ENCODE assay signal across 29 cellular contexts in genomic region chr5:15885156-15885555, GRCh38.
DNase-seq lines count a peak whose midpoint lies in the region; ATAC-seq and TF ChIP-seq lines count a peak whose summit lies in the region.
"Had no signal": no experiment of that assay in that cellular context is flagged by ENCODE, and none has a peak within 500 bp of the region (broad histone marks: within the 10 kb centered on the region; RNA-seq: fewer than 3 reads in every experiment).

No MANE protein-coding gene starts in this region.

- H3K4me3 ChIP-seq in mammary epithelial cell (replicated peaks in 1 of 3; ENCODE audit: insufficient read depth in 1 of 3, low read depth in 2 of 3, low read length in 3 of 3) = no peak overlapping the region
- H3K4me3 ChIP-seq in astrocyte of the spinal cord (ENCODE audit: low read depth, low read length) = no peak overlapping the region
- H3K4me3 ChIP-seq in fibroblast of pulmonary artery (replicated peaks; ENCODE audit: low read depth, low read length) = no peak overlapping the region
- H3K4me3 ChIP-seq: left ventricle myocardium inferior, skin epidermis, thoracic aorta, uterus had no signal

- BruUV-seq in mammary epithelial cell (replicated peaks; lab: Mats Ljungman, UMichigan) (no TSS peak), MCF 10A (replicated peaks; lab: Mats Ljungman, UMichigan) (no TSS peak)

- H3K4me3 Mint-ChIP-seq in MCF 10A (ENCODE audit: unreplicated experiment) = no peak overlapping the region
- H3K4me3 Mint-ChIP-seq: activated naive CD4-positive, alpha-beta T cell treated with anti-CD3 and anti-CD28 coated beads, Interleukin-2, amount 10 ng/mL, durations not matched to agents 7 days and 5 days; CD4-positive, alpha-beta memory T cell; naive B cell; stimulated activated naive CD8-positive, alpha-beta T cell treated with anti-CD3 and anti-CD28 coated beads, Interleukin-15, Interleukin-2, amounts not matched to agents 100 ng/mL and 50 ng/mL, for 24 hours had no signal

- dilution Hi-C loops in mammary epithelial cell (cut with HindIII; ENCODE audit: low sequenced_read_pairs) = no loop called here

- no peak overlapping the region for H3K27ac Mint-ChIP-seq in MCF 10A (ENCODE audit: low read depth, unreplicated experiment)
- H3K27ac Mint-ChIP-seq: activated naive CD4-positive, alpha-beta T cell treated with anti-CD3 and anti-CD28 coated beads, Interleukin-2, amount 10 ng/mL, durations not matched to agents 7 days and 5 days; CD4-positive, alpha-beta memory T cell; naive B cell; stimulated activated naive CD8-positive, alpha-beta T cell treated with anti-CD3 and anti-CD28 coated beads, Interleukin-15, Interleukin-2, amounts not matched to agents 100 ng/mL and 50 ng/mL, for 24 hours had no signal

- H3K4me2 ChIP-seq in mammary epithelial cell (ENCODE audit: insufficient read depth, low read depth, low read length) = no peak overlapping the region

- no peaks in the 10 kb centered on the region for H3K27me3 Mint-ChIP-seq in MCF 10A (ENCODE audit: insufficient read depth, unreplicated experiment)
- H3K27me3 Mint-ChIP-seq: activated naive CD4-positive, alpha-beta T cell treated with anti-CD3 and anti-CD28 coated beads, Interleukin-2, amount 10 ng/mL, durations not matched to agents 7 days and 5 days; CD4-positive, alpha-beta memory T cell; naive B cell; stimulated activated naive CD8-positive, alpha-beta T cell treated with anti-CD3 and anti-CD28 coated beads, Interleukin-15, Interleukin-2, amounts not matched to agents 100 ng/mL and 50 ng/mL, for 24 hours had no signal

- H2AFZ ChIP-seq in mammary epithelial cell (ENCODE audit: low read depth, low read length) = no peak overlapping the region

- CTCF ChIA-PET in mammary epithelial cell (lab: Charles Lee; ENCODE audit: low non-redundant PET) (no interaction called here), MCF 10A (lab: Yijun Ruan, JAX) (no interaction called here)

- intact Hi-C loops in mammary epithelial cell (cut with micrococcal nuclease) = no loop called here
- intact Hi-C loops in MCF 10A (cut with micrococcal nuclease) = no loop called here

- H3K36me3 Mint-ChIP-seq in MCF 10A (ENCODE audit: insufficient read depth, unreplicated experiment) = no peaks in the 10 kb centered on the region
- H3K36me3 Mint-ChIP-seq: activated naive CD4-positive, alpha-beta T cell treated with anti-CD3 and anti-CD28 coated beads, Interleukin-2, amount 10 ng/mL, durations not matched to agents 7 days and 5 days; CD4-positive, alpha-beta memory T cell; naive B cell had no signal

- no peak overlapping the region for H3K9ac ChIP-seq in mammary epithelial cell (ENCODE audit: insufficient read depth, low read length)

- in situ Hi-C loops in mammary epithelial cell (cut with MboI; ENCODE audit: low sequenced_read_pairs in 2 of 2) (no loop called here), astrocyte of the spinal cord (cut with HindIII; ENCODE audit: low sequenced_read_pairs) (no loop called here)

- ATAC-seq in HG02678 (IDR thresholded peaks at IDR 0.05; ENCODE audit: unreplicated experiment) = no peak

- H3K27ac ChIP-seq in mammary epithelial cell (ENCODE audit: insufficient read depth, low read depth, low read length) = no peak overlapping the region
- H3K27ac ChIP-seq: 22Rv1, left ventricle myocardium inferior, skin epidermis, thoracic aorta, uterus had no signal

- POLR2A ChIA-PET in MCF 10A (lab: Yijun Ruan, JAX) = no interaction called here

- H3K4me1 Mint-ChIP-seq in MCF 10A (ENCODE audit: insufficient read depth, unreplicated experiment) = no peaks in the 10 kb centered on the region
- H3K4me1 Mint-ChIP-seq: activated naive CD4-positive, alpha-beta T cell treated with anti-CD3 and anti-CD28 coated beads, Interleukin-2, amount 10 ng/mL, durations not matched to agents 7 days and 5 days; CD4-positive, alpha-beta memory T cell; naive B cell had no signal

- no peaks in the 10 kb centered on the region for H3K27me3 ChIP-seq in mammary epithelial cell (ENCODE audit: insufficient read depth, low read length)
- H3K27me3 ChIP-seq: uterus had no signal

- no peaks in the 10 kb centered on the region for H3K4me1 ChIP-seq in mammary epithelial cell (ENCODE audit: insufficient read depth, low read length)
- H3K4me1 ChIP-seq: uterus had no signal

- WGBS in mammary epithelial cell (ENCODE audit: low coverage, missing lambda C conversion rate) = 44% methylated on average over 3 of the region's 3 CpGs

- TF ChIP-seq CTCF in mammary epithelial cell (conservative IDR thresholded peaks at IDR 0.05 in 1 of 2, IDR thresholded peaks at IDR 0.05 in 1 of 2; ENCODE audit: extremely low read depth in 1 of 2, insufficient read depth in 1 of 2, low read depth in 1 of 2, low read length in 2 of 2) = no peak
- TF ChIP-seq CTCF in MCF 10A (IDR thresholded peaks at IDR 0.05; ENCODE audit: unreplicated experiment) = no peak
- TF ChIP-seq CTCF in astrocyte of the spinal cord (IDR thresholded peaks at IDR 0.05; ENCODE audit: low read depth, low read length) = no peak
- no peak for TF ChIP-seq CTCF in fibroblast of pulmonary artery (IDR thresholded peaks at IDR 0.05; ENCODE audit: low read length, missing control alignments)

- no peaks in the 10 kb centered on the region for H4K20me1 ChIP-seq in mammary epithelial cell (ENCODE audit: insufficient read depth, low read length)

- peaks cover 9% of the 10 kb centered on the region for H3K9me3 ChIP-seq in mammary epithelial cell (replicated peaks; ENCODE audit: insufficient read depth, low read length)
- H3K9me3 ChIP-seq: thoracic aorta, uterus had no signal

- no peaks in the 10 kb centered on the region for H3K79me2 ChIP-seq in mammary epithelial cell (ENCODE audit: insufficient read depth, low read length)

- DNase-seq in mammary epithelial cell (peak; percentile 15), MCF 10A (ENCODE audit: unreplicated experiment) (no peak), astrocyte of the spinal cord (ENCODE audit: low read depth, low spot score) (peak; percentile 23), fibroblast of pulmonary artery (ENCODE audit: low read depth) (peak; percentile 36), HPDE6-E6E7 (ENCODE audit: extremely low spot score) (no peak), GDM1 (lab: John Stamatoyannopoulos, UW) (no peak), ureter (ENCODE audit: low spot score) (no peak)
- DNase-seq: activated CD4-positive, alpha-beta T cell treated with anti-CD3 and anti-CD28 coated beads, Interleukin-2, amount 50 U/mL, for 4 hours; activated CD8-positive, alpha-beta memory T cell treated with anti-CD3 and anti-CD28 coated beads, Interleukin-2, amount 50 U/mL, for 4 hours; activated naive CD4-positive, alpha-beta T cell treated with anti-CD3 and anti-CD28 coated beads, Interleukin-2, amount 10 ng/mL, durations not matched to agents 7 days and 5 days; amniotic stem cell; CD4-positive, alpha-beta memory T cell; GOT3; islet precursor cell; KBM-7; left ventricle myocardium inferior; MM.1S; naive B cell; NCI-H1417; NCI-H2081; NCI-H345; nucleus accumbens; T-helper 1 cell; uterus had no signal

- no peaks in the 10 kb centered on the region for H3K36me3 ChIP-seq in mammary epithelial cell (ENCODE audit: insufficient read depth, low read length)
- H3K36me3 ChIP-seq: left ventricle myocardium inferior, thoracic aorta, uterus had no signal

- H3K9me3 Mint-ChIP-seq in MCF 10A (ENCODE audit: unreplicated experiment) = no peaks in the 10 kb centered on the region

Comparison
In these comparisons a context has a peak if more than half of its experiments do, and no peak if none do; other contexts are left out.
1. DNase-seq: peak in mammary epithelial cell (single experiment), astrocyte of the spinal cord (single experiment) and fibroblast of pulmonary artery (single experiment); none in MCF 10A (single experiment), HPDE6-E6E7 (single experiment), GDM1 (single experiment) and ureter (single experiment).